8 cellular contexts compared by ENCODE assay signal in the genomic region with DNA sequence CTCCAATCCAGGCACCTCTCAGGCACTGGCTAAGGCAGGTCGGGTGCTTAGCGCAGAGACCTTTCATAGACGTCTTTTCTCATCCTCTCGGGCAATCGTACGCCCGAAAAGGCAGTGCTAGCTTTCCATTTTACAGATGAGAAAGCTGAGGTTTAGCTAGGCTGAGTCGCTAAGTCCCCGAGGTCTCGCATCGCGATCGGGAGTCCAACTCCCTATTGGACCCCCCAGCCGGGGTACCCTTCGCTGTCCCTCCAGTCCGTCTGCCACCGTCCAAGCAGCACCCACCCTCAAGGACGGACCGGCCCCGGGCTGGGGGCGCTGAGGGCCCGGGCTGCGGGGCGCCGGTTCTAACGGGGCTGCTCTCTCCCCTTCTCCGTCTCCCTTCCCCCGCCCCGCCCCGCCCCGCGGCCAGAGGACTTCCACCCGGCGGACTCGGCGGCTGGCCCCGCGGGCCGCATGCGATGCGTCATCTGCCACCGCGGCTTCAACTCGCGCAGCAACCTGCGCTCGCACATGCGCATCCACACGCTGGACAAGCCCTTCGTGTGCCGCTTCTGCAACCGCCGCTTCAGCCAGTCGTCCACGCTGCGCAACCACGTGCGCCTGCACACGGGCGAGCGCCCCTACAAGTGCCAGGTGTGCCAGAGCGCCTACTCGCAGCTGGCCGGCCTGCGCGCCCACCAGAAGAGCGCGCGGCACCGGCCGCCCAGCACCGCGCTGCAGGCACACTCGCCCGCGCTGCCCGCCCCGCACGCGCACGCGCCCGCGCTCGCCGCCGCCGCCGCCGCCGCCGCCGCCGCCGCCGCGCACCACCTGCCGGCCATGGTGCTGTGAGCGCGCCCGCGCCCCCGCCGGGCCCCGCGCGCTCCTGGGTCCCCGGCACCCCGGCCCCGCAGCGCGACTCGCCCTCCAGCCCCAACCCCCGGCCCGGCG. TPM values are rescaled to one million over a fixed set of nuclear protein-coding genes. Genes with fewer than 3 reads are reported as not detected.
DNase-seq lines count a peak whose midpoint lies in the region; ATAC-seq and TF ChIP-seq lines count a peak whose summit lies in the region.

No MANE protein-coding gene starts in this region.

- ATAC-seq in GM21619 (IDR thresholded peaks at IDR 0.05; ENCODE audit: unreplicated experiment), result no peak

- no peak overlapping the region for H4K91ac ChIP-seq in H9 (ENCODE audit: insufficient read length, low read depth, low read length)
- no peak overlapping the region for H4K91ac ChIP-seq in mesenchymal stem cell (ENCODE audit: low read length)

- no peak overlapping the region for H2BK20ac ChIP-seq in H9 (ENCODE audit: low read depth, low read length, poor library complexity, severe bottlenecking)

- H3K56ac ChIP-seq in H9 (ENCODE audit: insufficient read length, low read depth, low read length), result no peak overlapping the region

- peaks cover 2 to 3% of the 10 kb centered on the region in 2 experiments; a peak in 2 of 4 replicates for H3K4me1 Mint-ChIP-seq in H9
- H3K4me1 Mint-ChIP-seq in activated CD4-positive, alpha-beta memory T cell treated with anti-CD3 and anti-CD28 coated beads for 36 hours (ENCODE audit: low read depth), result peaks cover 2% of the 10 kb centered on the region

- H3K23me2 ChIP-seq in H9 (ENCODE audit: insufficient read length, low read depth, low read length, poor library complexity, severe bottlenecking), result peaks cover 6% of the 10 kb centered on the region

- H4K20me1 ChIP-seq in H9 (ENCODE audit: control insufficient read depth, insufficient read depth, insufficient read length), result no peaks in the 10 kb centered on the region

- POLR2A ChIA-PET in activated CD4-positive, alpha-beta memory T cell treated with anti-CD3 and anti-CD28 coated beads for 36 hours (lab: Charles Lee), result interaction anchor here (1.7 kb wide), 1 partner anchor 12 kb away, joined by 10 read pairs; a partner anchor contains a TSS

- no peak overlapping the region for H3T11ph ChIP-seq in H9 (ENCODE audit: low read length)

- H3K79me2 ChIP-seq in H9 (ENCODE audit: insufficient read depth, low read length), result no peaks in the 10 kb centered on the region

- no peaks in the 10 kb centered on the region for H3K36me3 ChIP-seq in mesenchymal stem cell (ENCODE audit: control insufficient read depth in 1 of 2, insufficient read depth in 2 of 2, low read depth in 1 of 2, low read length in 2 of 2)

- no peaks in the 10 kb centered on the region; a peak in 1 of 7 replicates for H3K36me3 Mint-ChIP-seq in H9 (ENCODE audit: insufficient read depth in 1 of 3, low read depth in 3 of 3)
- no peaks in the 10 kb centered on the region for H3K36me3 Mint-ChIP-seq in activated CD4-positive, alpha-beta memory T cell treated with anti-CD3 and anti-CD28 coated beads for 36 hours

- H3K27me3 ChIP-seq in H9 (ENCODE audit: insufficient read depth, low read length), result peaks cover 10% of the 10 kb centered on the region
- H3K27me3 ChIP-seq in mesenchymal stem cell (ENCODE audit: control insufficient read depth in 1 of 2, insufficient read depth in 1 of 2, low read length in 2 of 2), result peaks cover 20 to 36% of the 10 kb centered on the region in 2 experiments

- no peak overlapping the region for H4K8ac ChIP-seq in H9 (replicated peaks; ENCODE audit: insufficient read length, low read depth, low read length)
- H4K8ac ChIP-seq in mesenchymal stem cell (ENCODE audit: low read length), result peak overlapping the region; percentile 53

- no peak overlapping the region for H3K27ac Mint-ChIP-seq in H9
- H3K27ac Mint-ChIP-seq in activated CD4-positive, alpha-beta memory T cell treated with anti-CD3 and anti-CD28 coated beads for 36 hours, result no peak overlapping the region

- intact Hi-C loops in activated CD4-positive, alpha-beta memory T cell treated with anti-CD3 and anti-CD28 coated beads for 36 hours (cut with micrococcal nuclease), result loop anchor here (5.0 kb wide), 1 partner anchor 99 kb away; no protein-coding TSS in a partner anchor

- 0 out of 2 replicates have a peak overlapping the region, but pooled peaks have one; percentile 55 for H3K14ac ChIP-seq in H9 (ENCODE audit: insufficient read depth, low read length)
- H3K14ac ChIP-seq in mesenchymal stem cell (ENCODE audit: low read length in 2 of 2), result no peak overlapping the region

- H2BK15ac ChIP-seq in H9 (ENCODE audit: low read depth, low read length), result no peak overlapping the region
- no peak overlapping the region for H2BK15ac ChIP-seq in mesenchymal stem cell (ENCODE audit: low read depth, poor library complexity, severe bottlenecking)

- H3K79me1 ChIP-seq in H9 (ENCODE audit: insufficient read depth, low read depth, low read length, poor library complexity, severe bottlenecking), result no peaks in the 10 kb centered on the region
- no peaks in the 10 kb centered on the region for H3K79me1 ChIP-seq in mesenchymal stem cell (replicated peaks; ENCODE audit: low read length, poor library complexity, severe bottlenecking)

- peak overlapping the region; percentile 67 to 71 for H3K4me3 ChIP-seq in mesenchymal stem cell (ENCODE audit: insufficient read depth in 1 of 2, low read depth in 1 of 2, low read length in 2 of 2)

- H2BK12ac ChIP-seq in H9 (ENCODE audit: insufficient read length, low read depth, low read length) (no peak overlapping the region), mesenchymal stem cell (ENCODE audit: low read length in 2 of 2) (no peak overlapping the region)

- H3K23ac ChIP-seq in H9 (ENCODE audit: insufficient read length, low read depth, low read length), result no peak overlapping the region
- no peak overlapping the region for H3K23ac ChIP-seq in mesenchymal stem cell (ENCODE audit: low read length in 2 of 2)

- DNase-seq in H9, result peak; percentile 83
- DNase-seq in NCI-H526 treated with DMSO at 0.1 percent for 48 hours (lab: John Stamatoyannopoulos, UW), result peak; percentile 44
- DNase-seq in activated CD4-positive, alpha-beta memory T cell treated with anti-CD3 and anti-CD28 coated beads for 36 hours, result peak; percentile 79
- DNase-seq in effector CD4-positive, alpha-beta T cell, result peak; percentile 20
- DNase-seq in mesenchymal stem cell, result peak; percentile 91
- DNase-seq in stimulated activated CD8-positive, alpha-beta memory T cell treated with anti-CD3 and anti-CD28 coated beads, Interleukin-12 subunit alpha, Interleukin-12 subunit beta, amount 100 ng/mL, for 4 hours (ENCODE audit: low read depth), result peak; percentile 50

- CTCF ChIA-PET in activated CD4-positive, alpha-beta memory T cell treated with anti-CD3 and anti-CD28 coated beads for 36 hours (lab: Charles Lee), result interaction anchor here (0.6 to 6.1 kb wide), 6 partner anchors 9 to 437 kb away, joined by 3 to 158 read pairs (median 7); no protein-coding TSS in a partner anchor

- peak overlapping the region; percentile 60 to 85 for H3K4me3 Mint-ChIP-seq in H9
- peak overlapping the region; percentile 55 for H3K4me3 Mint-ChIP-seq in activated CD4-positive, alpha-beta memory T cell treated with anti-CD3 and anti-CD28 coated beads for 36 hours

- H3K9me3 ChIP-seq in H9 (ENCODE audit: control insufficient read depth, low read depth, low read length) (no peaks in the 10 kb centered on the region), mesenchymal stem cell (ENCODE audit: control insufficient read depth, low read length) (peaks cover 5% of the 10 kb centered on the region)

- peaks cover 62% of the 10 kb centered on the region for H3K27me3 Mint-ChIP-seq in H9 (ENCODE audit: low read depth)
- H3K27me3 Mint-ChIP-seq in activated CD4-positive, alpha-beta memory T cell treated with anti-CD3 and anti-CD28 coated beads for 36 hours, result peaks cover 6% of the 10 kb centered on the region

- WGBS in H9 (ENCODE audit: extremely low coverage, insufficient read length, low lambda C conversion rate), result no CpG with 5 or more reads among the region's 116 CpGs
- 6% methylated on average over 80 of the region's 116 CpGs for WGBS in mesenchymal stem cell

- H3K9ac ChIP-seq in H9 (ENCODE audit: extremely low read depth, insufficient read length, low read length) (no peak overlapping the region), mesenchymal stem cell (ENCODE audit: low read length) (peak overlapping the region; percentile 58)

- H4K5ac ChIP-seq in H9 (ENCODE audit: insufficient read length, low read depth, low read length), result no peak overlapping the region

- H2AK5ac ChIP-seq in H9 (ENCODE audit: insufficient read length, low read length), result no peak overlapping the region
- no peak overlapping the region for H2AK5ac ChIP-seq in mesenchymal stem cell (ENCODE audit: low read length, severe bottlenecking)

- H3K27ac ChIP-seq in C4-2B, result peak overlapping the region; percentile 84
- H3K27ac ChIP-seq in H9 (ENCODE audit: insufficient read length, low read depth, low read length), result no peak overlapping the region
- no peak overlapping the region for H3K27ac ChIP-seq in mesenchymal stem cell (ENCODE audit: low read length, poor library complexity, severe bottlenecking)

- TF ChIP-seq CTCF in C4-2B (conservative IDR thresholded peaks at IDR 0.05), result no peak
- no peak for TF ChIP-seq CTCF in H9 (conservative IDR thresholded peaks at IDR 0.05)

- H3K4me1 ChIP-seq in H9 (ENCODE audit: insufficient read depth, low read length) (no peaks in the 10 kb centered on the region), mesenchymal stem cell (ENCODE audit: control insufficient read depth, insufficient read depth, low read depth, low read length) (peaks cover 13% of the 10 kb centered on the region)

- H2BK5ac ChIP-seq in H9 (ENCODE audit: insufficient read length, low read length) (no peak overlapping the region), mesenchymal stem cell (ENCODE audit: low read depth, low read length, poor library complexity, severe bottlenecking) (peak overlapping the region; percentile 61)

- H3K4ac ChIP-seq in H9 (ENCODE audit: low read depth, low read length) (no peak overlapping the region), mesenchymal stem cell (ENCODE audit: low read depth in 1 of 2, low read length in 2 of 2) (peak overlapping the region in 1 of 2 experiments; percentile 7)

- peaks cover 8 to 10% of the 10 kb centered on the region in 2 experiments for H3K9me3 Mint-ChIP-seq in H9
- H3K9me3 Mint-ChIP-seq in activated CD4-positive, alpha-beta memory T cell treated with anti-CD3 and anti-CD28 coated beads for 36 hours, result peaks cover 7% of the 10 kb centered on the region

- H3K18ac ChIP-seq in H9 (ENCODE audit: insufficient read length, low read depth, low read length) (no peak overlapping the region), mesenchymal stem cell (ENCODE audit: low read depth in 1 of 2, low read length in 2 of 2) (peak overlapping the region in 1 of 2 experiments; percentile 56)

- H2BK120ac ChIP-seq in H9 (ENCODE audit: low read depth, low read length, poor library complexity, severe bottlenecking), result no peak overlapping the region
- no peak overlapping the region for H2BK120ac ChIP-seq in mesenchymal stem cell (ENCODE audit: low read depth, low read length)

- no peak overlapping the region for H2AFZ ChIP-seq in H9 (ENCODE audit: low read length)
- H2AFZ ChIP-seq in mesenchymal stem cell (ENCODE audit: low read depth, low read length), result peak overlapping the region; percentile 88

- H3K4me2 ChIP-seq in H9 (ENCODE audit: insufficient read depth, insufficient read length, low read length) (peak overlapping the region; percentile 68), mesenchymal stem cell (ENCODE audit: low read length, poor library complexity, severe bottlenecking) (peak overlapping the region; percentile 98)

RNA-seq across cellular contexts. Expression of a gene that starts 12.5 kb away (rescaled TPM):
- 92.0 and 94.5 TPM in 2 replicates for total RNA-seq in H9 (2021)
- total RNA-seq in activated CD4-positive, alpha-beta memory T cell treated with anti-CD3 and anti-CD28 coated beads for 36 hours, result 10 to 100 TPM; 77.3 to 80.5 TPM
- 6.9 TPM for polyA plus RNA-seq in mesenchymal stem cell (2013, experiment 1 of 2)
- polyA plus RNA-seq in mesenchymal stem cell (2013, experiment 2 of 2), result 6.9 TPM

RNA-seq across cellular contexts. Expression of a gene that starts 16.7 kb away (rescaled TPM):
- total RNA-seq in H9 (2021), result not detected in 2 replicates
- under 1 TPM; 0.07 to 0.12 TPM for total RNA-seq in activated CD4-positive, alpha-beta memory T cell treated with anti-CD3 and anti-CD28 coated beads for 36 hours
- 0.03 TPM for polyA plus RNA-seq in mesenchymal stem cell (2013, experiment 1 of 2)
- polyA plus RNA-seq in mesenchymal stem cell (2013, experiment 2 of 2), result 0.04 TPM

Comparison
In these comparisons a context has a peak if more than half of its experiments do, and no peak if none do; other contexts are left out.
1. DNase-seq: peak in every context shown above with its lines; median percentile 91 in mesenchymal stem cell; 83 in H9; 79 in activated CD4-positive, alpha-beta memory T cell treated with anti-CD3 and anti-CD28 coated beads for 36 hours; 50 in stimulated activated CD8-positive, alpha-beta memory T cell treated with anti-CD3 and anti-CD28 coated beads, Interleukin-12 subunit alpha, Interleukin-12 subunit beta, amount 100 ng/mL, for 4 hours; 44 in NCI-H526 treated with DMSO at 0.1 percent for 48 hours; 20 in effector CD4-positive, alpha-beta T cell.